20 cellular contexts compared by ENCODE assay signal in genomic region chr1:31674626-31675025, GRCh38. TPM values are rescaled to one million over a fixed set of nuclear protein-coding genes. Genes with fewer than 3 reads are reported as not detected.
A peak's percentile ranks its signal among the peaks of the same experiment; 100 is the strongest.
DNase-seq lines count a peak whose midpoint lies in the region; ATAC-seq and TF ChIP-seq lines count a peak whose summit lies in the region.
"Had no signal": no experiment of that assay in that cellular context is flagged by ENCODE, and none has a peak within 500 bp of the region (broad histone marks: within the 10 kb centered on the region; RNA-seq: fewer than 3 reads in every experiment).

No MANE protein-coding gene starts in this region.

- H3K9ac ChIP-seq in mesendoderm (ENCODE audit: low read length), result no peak overlapping the region

- 67 to 76% methylated on average over 8 of the region's 8 CpGs for WGBS in heart right ventricle, 2 donors
- no CpG with 5 or more reads among the region's 8 CpGs for WGBS in mesendoderm (ENCODE audit: extremely low coverage, insufficient coverage, low lambda C conversion rate)

- no peak overlapping the region for H3K4me2 ChIP-seq in mesendoderm (ENCODE audit: low read length)

- no peak overlapping the region for H2BK15ac ChIP-seq in mesendoderm (replicated peaks; ENCODE audit: low read depth)

- H3K9me3 Mint-ChIP-seq in stimulated activated naive CD8-positive, alpha-beta T cell treated with anti-CD3 and anti-CD28 coated beads, Interleukin-15, amount 100 ng/mL, for 72 hours, result no peaks in the 10 kb centered on the region
- H3K9me3 Mint-ChIP-seq: naive B cell; T-helper 1 cell treated with Interleukin-12 subunit alpha and Interleukin-12 subunit beta and Interleukin-4 antibody, amounts not matched to agents 30 μg/mL and 1 μg/mL, for 36 hours had no signal

- H3K79me2 ChIP-seq in mesendoderm (ENCODE audit: control insufficient read depth, insufficient read depth, low read length), result no peaks in the 10 kb centered on the region

- POLR2A ChIA-PET in RWPE1 (lab: Yijun Ruan, JAX; ENCODE audit: low non-redundant PET), result no interaction called here

- TF ChIP-seq CTCF in heart right ventricle (IDR thresholded peaks at IDR 0.05), result no peak
- TF ChIP-seq CTCF in RWPE1 (conservative IDR thresholded peaks at IDR 0.05; ENCODE audit: low read depth), result no peak
- TF ChIP-seq CTCF in vagina (IDR thresholded peaks at IDR 0.05), result no peak

- H3K27ac Mint-ChIP-seq in stimulated activated naive CD8-positive, alpha-beta T cell treated with anti-CD3 and anti-CD28 coated beads, Interleukin-15, amount 100 ng/mL, for 72 hours, result no peak overlapping the region
- H3K27ac Mint-ChIP-seq: T-helper 1 cell treated with Interleukin-12 subunit alpha and Interleukin-12 subunit beta and Interleukin-4 antibody, amounts not matched to agents 30 μg/mL and 1 μg/mL, for 36 hours had no signal

- peaks cover 21% of the 10 kb centered on the region for H3K27me3 Mint-ChIP-seq in stimulated activated naive CD8-positive, alpha-beta T cell treated with anti-CD3 and anti-CD28 coated beads, Interleukin-15, amount 100 ng/mL, for 72 hours

- no peak overlapping the region for H2BK5ac ChIP-seq in mesendoderm (ENCODE audit: low read length)

- no peak overlapping the region for H4K8ac ChIP-seq in mesendoderm (ENCODE audit: low read depth, low read length)

- no peak overlapping the region for H2BK120ac ChIP-seq in mesendoderm (ENCODE audit: low read depth, low read length)

- no peak overlapping the region for H3K56ac ChIP-seq in mesendoderm (ENCODE audit: low read length)

- H3K27me3 ChIP-seq in heart right ventricle (peaks cover 0 to 10% (median 0%) of the 10 kb centered on the region in 7 donors), mesendoderm (ENCODE audit: insufficient read depth, low read length, poor library complexity) (no peaks in the 10 kb centered on the region), vagina (no peaks in the 10 kb centered on the region)
- H3K27me3 ChIP-seq: Peyer's patch had no signal

- intact Hi-C loops in heart right ventricle (cut with DNase I), result loop anchor here in 1 of 10 donors (5.0 kb wide), 1 partner anchor 38 kb away; no protein-coding TSS in a partner anchor
- intact Hi-C loops in left cardiac atrium (cut with DNase I), result no loop called here
- intact Hi-C loops in vagina (cut with DNase I), result no loop called here

- ATAC-seq in heart right ventricle, result no peak
- ATAC-seq in left cardiac atrium, result no peak
- ATAC-seq in GM21367 (IDR thresholded peaks at IDR 0.05; ENCODE audit: unreplicated experiment), result no peak
- no peak for ATAC-seq in stimulated activated naive CD8-positive, alpha-beta T cell treated with anti-CD3 and anti-CD28 coated beads, Interleukin-15, amount 100 ng/mL, for 72 hours

- peaks cover 15% of the 10 kb centered on the region for H3K4me1 Mint-ChIP-seq in stimulated activated naive CD8-positive, alpha-beta T cell treated with anti-CD3 and anti-CD28 coated beads, Interleukin-15, amount 100 ng/mL, for 72 hours

- H3K23ac ChIP-seq in mesendoderm (ENCODE audit: low read length), result no peak overlapping the region

- H3K36me3 ChIP-seq in heart right ventricle, result no peaks in the 10 kb centered on the region
- no peaks in the 10 kb centered on the region for H3K36me3 ChIP-seq in mesendoderm (ENCODE audit: control insufficient read depth, insufficient read depth, low read length)
- peaks cover 0 to 14% of the 10 kb centered on the region in 2 donors for H3K36me3 ChIP-seq in vagina
- H3K36me3 ChIP-seq: Peyer's patch had no signal

- DNase-seq in heart right ventricle, result no peak
- DNase-seq in left cardiac atrium, result no peak
- no peak for DNase-seq in RWPE1 (ENCODE audit: low spot score)
- DNase-seq in mesendoderm, result peak; percentile 62
- no peak for DNase-seq in vagina (ENCODE audit: extremely low spot score in 2 of 2)
- DNase-seq in SKM-1 (lab: John Stamatoyannopoulos, UW; ENCODE audit: unreplicated experiment), result no peak
- DNase-seq in stimulated activated naive CD8-positive, alpha-beta T cell treated with anti-CD3 and anti-CD28 coated beads, Interleukin-15, amount 100 ng/mL, for 72 hours, result no peak
- DNase-seq: anterior cingulate cortex, foreskin melanocyte, naive B cell, NCI-H187 treated with DMSO at 0.1 percent for 48 hours, NCI-H748 treated with DMSO at 0.1 percent for 48 hours, Peyer's patch had no signal

- no peak overlapping the region for H4K5ac ChIP-seq in mesendoderm (ENCODE audit: low read length)

- CTCF ChIA-PET in RWPE1 (lab: Yijun Ruan, JAX), result interaction anchor here (0.9 kb wide), 1 partner anchor 10 kb away, joined by 3 read pairs; no protein-coding TSS in a partner anchor

- H3K9me3 ChIP-seq in heart right ventricle (no peaks in the 10 kb centered on the region), vagina (no peaks in the 10 kb centered on the region)
- H3K9me3 ChIP-seq: Peyer's patch had no signal

- H3K18ac ChIP-seq in mesendoderm (ENCODE audit: low read length), result no peak overlapping the region

- H3K4me3 ChIP-seq in heart right ventricle (peak overlapping the region in 2 of 10 donors; percentile 10 to 14), mesendoderm (ENCODE audit: low read length) (no peak overlapping the region), vagina (no peak overlapping the region)
- H3K4me3 ChIP-seq: Peyer's patch had no signal

- H3K4me3 Mint-ChIP-seq in stimulated activated naive CD8-positive, alpha-beta T cell treated with anti-CD3 and anti-CD28 coated beads, Interleukin-15, amount 100 ng/mL, for 72 hours, result no peak overlapping the region
- H3K4me3 Mint-ChIP-seq: T-helper 1 cell treated with Interleukin-12 subunit alpha and Interleukin-12 subunit beta and Interleukin-4 antibody, amounts not matched to agents 30 μg/mL and 1 μg/mL, for 36 hours had no signal

- TF ChIP-seq POLR2A in vagina (IDR thresholded peaks at IDR 0.05), result no peak

- H3K27ac ChIP-seq in heart right ventricle, result peak overlapping the region in 6 of 10 donors; percentile 8 to 85 (median 52)
- peak overlapping the region; percentile 97 for H3K27ac ChIP-seq in RWPE1
- H3K27ac ChIP-seq in mesendoderm (ENCODE audit: low read depth, low read length), result no peak overlapping the region
- H3K27ac ChIP-seq in vagina, result peak overlapping the region; percentile 72
- H3K27ac ChIP-seq: Peyer's patch had no signal

- no peak overlapping the region for H2AK5ac ChIP-seq in mesendoderm (ENCODE audit: low read length)

- peaks cover 24 to 66% (median 50%) of the 10 kb centered on the region in 9 donors for H3K4me1 ChIP-seq in heart right ventricle
- no peaks in the 10 kb centered on the region for H3K4me1 ChIP-seq in mesendoderm (ENCODE audit: control insufficient read depth, low read depth, low read length)
- H3K4me1 ChIP-seq in vagina, result peaks cover 44% of the 10 kb centered on the region

- H3K4ac ChIP-seq in mesendoderm (ENCODE audit: low read depth, low read length), result no peak overlapping the region

- no peaks in the 10 kb centered on the region for H3K79me1 ChIP-seq in mesendoderm (ENCODE audit: low read length)

RNA-seq across cellular contexts. Expression of gene COL16A1, which starts 29.2 kb away (rescaled TPM):
- total RNA-seq in heart right ventricle, result 10 to 100 TPM in 9 of 10 donors, 1 to 10 TPM in 1; 7.4 to 35.3 (median 16.6) TPM
- 10 to 100 TPM in 1 of 2 donors, 1 to 10 TPM in 1; 8.3 to 33.1 TPM for polyA plus RNA-seq in heart right ventricle
- total RNA-seq in left cardiac atrium, result 10 to 100 TPM; 19.8 to 27.5 TPM
- 3.3 TPM for polyA plus RNA-seq in mesendoderm (2013, experiment 1 of 2)
- polyA plus RNA-seq in mesendoderm (2013, experiment 2 of 2), result 3.5 TPM
- total RNA-seq in vagina, result 82.3 TPM

RNA-seq across cellular contexts. Expression of gene PEF1, which starts 29.9 kb away (rescaled TPM):
- total RNA-seq in heart right ventricle, result 10 to 100 TPM; 35.0 to 47.9 (median 40.0) TPM
- polyA plus RNA-seq in heart right ventricle, result 10 to 100 TPM; 35.4 to 94.3 TPM
- total RNA-seq in left cardiac atrium, result 10 to 100 TPM; 32.3 to 44.7 TPM
- 48.7 TPM for polyA plus RNA-seq in mesendoderm (2013, experiment 1 of 2)
- 49.2 TPM for polyA plus RNA-seq in mesendoderm (2013, experiment 2 of 2)
- 53.3 TPM for total RNA-seq in vagina

RNA-seq across cellular contexts. Expression of gene HCRTR1, which starts 57.1 kb away (rescaled TPM):
- total RNA-seq in heart right ventricle (under 1 TPM in 6 of 10 donors, not detected in 4; 0.17 to 0.92 (median 0.37) TPM), left cardiac atrium (under 1 TPM; 0.42 to 0.44 TPM), vagina (not detected)
- polyA plus RNA-seq in heart right ventricle, result 1 to 10 TPM in 1 of 2 donors, under 1 TPM in 1; 0.20 to 1.5 TPM
- 0.04 TPM for polyA plus RNA-seq in mesendoderm (2013, experiment 1 of 2)
- 0.04 TPM for polyA plus RNA-seq in mesendoderm (2013, experiment 2 of 2)
- total RNA-seq: H4, HT1080, liver, Peyer's patch, posterior vena cava had no signal
- polyA plus RNA-seq: AG04450 had no signal
